In genomic region chr16:53766304-53767016, GRCh38 we compare ENCODE assay signal across 1 cellular context.
TF ChIP-seq lines count a peak whose summit lies in the region.

No MANE protein-coding gene starts in this region.

TF ChIP-seq in HepG2, 621 proteins besides CTCF, POLR2A, EP300 and RAD21 (continued from another document and continues in another):
- TF ChIP-seq ZNF576 (CRISPR knock-in tag; IDR thresholded peaks at IDR 0.05) (no peak), ZSCAN29 (CRISPR knock-in tag; conservative IDR thresholded peaks at IDR 0.05) (no peak), ZNF367 (CRISPR knock-in tag; IDR thresholded peaks at IDR 0.05; ENCODE audit: borderline replicate concordance) (no peak), TBL1XR1 (IDR thresholded peaks at IDR 0.05; ENCODE audit: borderline replicate concordance, low read length, partially characterized antibody) (peak; percentile 62), NCOR1 (IDR thresholded peaks at IDR 0.05; ENCODE audit: borderline replicate concordance, low read length) (peak; percentile 72; the same call in 1 of the 2 replicates), KLF11 (CRISPR knock-in tag; IDR thresholded peaks at IDR 0.05) (no peak), ZNF484 (CRISPR knock-in tag; IDR thresholded peaks at IDR 0.05; ENCODE audit: borderline replicate concordance, low read depth) (no peak), ZNF550 (CRISPR knock-in tag; IDR thresholded peaks at IDR 0.05; ENCODE audit: borderline replicate concordance) (no peak), IKZF4 (CRISPR knock-in tag; IDR thresholded peaks at IDR 0.05; ENCODE audit: borderline replicate concordance, low read depth, not compliant biosample characterization) (no peak), XRCC5 (optimal IDR thresholded peaks at IDR 0.05; ENCODE audit: low read length) (no peak), HOXA7 (CRISPR knock-in tag; IDR thresholded peaks at IDR 0.05) (no peak), ZNF143 (CRISPR knock-in tag; IDR thresholded peaks at IDR 0.05) (no peak), SKI (IDR thresholded peaks at IDR 0.05; ENCODE audit: partially characterized antibody) (peak; percentile 68), TCF12 (IDR thresholded peaks at IDR 0.05) (no peak), TCF12 (CRISPR knock-in tag; IDR thresholded peaks at IDR 0.05) (no peak), ZNF101 (CRISPR knock-in tag; IDR thresholded peaks at IDR 0.05; ENCODE audit: borderline replicate concordance, low read depth) (no peak), THAP8 (CRISPR knock-in tag; IDR thresholded peaks at IDR 0.05; ENCODE audit: borderline replicate concordance) (no peak), FOXK2 (IDR thresholded peaks at IDR 0.05) (no peak), CBX2 (IDR thresholded peaks at IDR 0.05; ENCODE audit: low read depth, low read length) (no peak), CBX2 (CRISPR knock-in tag; IDR thresholded peaks at IDR 0.05; ENCODE audit: low read depth) (no peak), EEA1 (CRISPR knock-in tag; IDR thresholded peaks at IDR 0.05; ENCODE audit: borderline replicate concordance) (no peak), ATF3 (CRISPR knock-in tag; IDR thresholded peaks at IDR 0.05) (no peak), SRSF9 (IDR thresholded peaks at IDR 0.05; ENCODE audit: borderline replicate concordance, insufficient read depth, low read depth, low read length, poor library complexity, severe bottlenecking) (no peak), MIER3 (CRISPR knock-in tag; IDR thresholded peaks at IDR 0.05; ENCODE audit: borderline replicate concordance) (no peak), MEIS2 (CRISPR knock-in tag; IDR thresholded peaks at IDR 0.05) (no peak), MAFF (IDR thresholded peaks at IDR 0.05; ENCODE audit: low read depth, low read length) (0 out of 2 replicates have a peak, but pooled peaks have one; percentile 28), PHF20 (CRISPR knock-in tag; IDR thresholded peaks at IDR 0.05) (no peak), ZNF737 (CRISPR knock-in tag; IDR thresholded peaks at IDR 0.05; ENCODE audit: borderline replicate concordance) (no peak), ZNF33B (CRISPR knock-in tag; IDR thresholded peaks at IDR 0.05) (no peak), SYNCRIP (IDR thresholded peaks at IDR 0.05; ENCODE audit: insufficient read depth, low read depth, low read length) (no peak), NBN (conservative IDR thresholded peaks at IDR 0.05) (no peak), PPARG (CRISPR knock-in tag; conservative IDR thresholded peaks at IDR 0.05) (peak; percentile 98), ZNF780A (CRISPR knock-in tag; IDR thresholded peaks at IDR 0.05) (no peak), ZMYM4 (CRISPR knock-in tag; IDR thresholded peaks at IDR 0.05) (peak; percentile 93), KDM5B (CRISPR knock-in tag; IDR thresholded peaks at IDR 0.05; ENCODE audit: borderline replicate concordance) (no peak), ZNF253 (CRISPR knock-in tag; IDR thresholded peaks at IDR 0.05; ENCODE audit: borderline replicate concordance) (no peak), ZNF280B (CRISPR knock-in tag; IDR thresholded peaks at IDR 0.05; ENCODE audit: borderline replicate concordance) (no peak), ZNF747 (CRISPR knock-in tag; IDR thresholded peaks at IDR 0.05; ENCODE audit: borderline replicate concordance) (no peak), ZNF441 (CRISPR knock-in tag; IDR thresholded peaks at IDR 0.05; ENCODE audit: borderline replicate concordance) (no peak), CEBPG (CRISPR knock-in tag; IDR thresholded peaks at IDR 0.05) (0 out of 2 replicates have a peak, but pooled peaks have one; percentile 22)
- TF ChIP-seq, protein P1, sequence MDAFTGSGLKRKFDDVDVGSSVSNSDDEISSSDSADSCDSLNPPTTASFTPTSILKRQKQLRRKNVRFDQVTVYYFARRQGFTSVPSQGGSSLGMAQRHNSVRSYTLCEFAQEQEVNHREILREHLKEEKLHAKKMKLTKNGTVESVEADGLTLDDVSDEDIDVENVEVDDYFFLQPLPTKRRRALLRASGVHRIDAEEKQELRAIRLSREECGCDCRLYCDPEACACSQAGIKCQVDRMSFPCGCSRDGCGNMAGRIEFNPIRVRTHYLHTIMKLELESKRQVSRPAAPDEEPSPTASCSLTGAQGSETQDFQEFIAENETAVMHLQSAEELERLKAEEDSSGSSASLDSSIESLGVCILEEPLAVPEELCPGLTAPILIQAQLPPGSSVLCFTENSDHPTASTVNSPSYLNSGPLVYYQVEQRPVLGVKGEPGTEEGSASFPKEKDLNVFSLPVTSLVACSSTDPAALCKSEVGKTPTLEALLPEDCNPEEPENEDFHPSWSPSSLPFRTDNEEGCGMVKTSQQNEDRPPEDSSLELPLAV (CRISPR knock-in tag; conservative IDR thresholded peaks at IDR 0.05; ENCODE audit: low read depth): no peak
- TF ChIP-seq, protein P2, sequence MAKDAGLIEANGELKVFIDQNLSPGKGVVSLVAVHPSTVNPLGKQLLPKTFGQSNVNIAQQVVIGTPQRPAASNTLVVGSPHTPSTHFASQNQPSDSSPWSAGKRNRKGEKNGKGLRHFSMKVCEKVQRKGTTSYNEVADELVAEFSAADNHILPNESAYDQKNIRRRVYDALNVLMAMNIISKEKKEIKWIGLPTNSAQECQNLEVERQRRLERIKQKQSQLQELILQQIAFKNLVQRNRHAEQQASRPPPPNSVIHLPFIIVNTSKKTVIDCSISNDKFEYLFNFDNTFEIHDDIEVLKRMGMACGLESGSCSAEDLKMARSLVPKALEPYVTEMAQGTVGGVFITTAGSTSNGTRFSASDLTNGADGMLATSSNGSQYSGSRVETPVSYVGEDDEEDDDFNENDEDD (CRISPR knock-in tag; IDR thresholded peaks at IDR 0.05; ENCODE audit: borderline replicate concordance): no peak
- TF ChIP-seq, protein P3, sequence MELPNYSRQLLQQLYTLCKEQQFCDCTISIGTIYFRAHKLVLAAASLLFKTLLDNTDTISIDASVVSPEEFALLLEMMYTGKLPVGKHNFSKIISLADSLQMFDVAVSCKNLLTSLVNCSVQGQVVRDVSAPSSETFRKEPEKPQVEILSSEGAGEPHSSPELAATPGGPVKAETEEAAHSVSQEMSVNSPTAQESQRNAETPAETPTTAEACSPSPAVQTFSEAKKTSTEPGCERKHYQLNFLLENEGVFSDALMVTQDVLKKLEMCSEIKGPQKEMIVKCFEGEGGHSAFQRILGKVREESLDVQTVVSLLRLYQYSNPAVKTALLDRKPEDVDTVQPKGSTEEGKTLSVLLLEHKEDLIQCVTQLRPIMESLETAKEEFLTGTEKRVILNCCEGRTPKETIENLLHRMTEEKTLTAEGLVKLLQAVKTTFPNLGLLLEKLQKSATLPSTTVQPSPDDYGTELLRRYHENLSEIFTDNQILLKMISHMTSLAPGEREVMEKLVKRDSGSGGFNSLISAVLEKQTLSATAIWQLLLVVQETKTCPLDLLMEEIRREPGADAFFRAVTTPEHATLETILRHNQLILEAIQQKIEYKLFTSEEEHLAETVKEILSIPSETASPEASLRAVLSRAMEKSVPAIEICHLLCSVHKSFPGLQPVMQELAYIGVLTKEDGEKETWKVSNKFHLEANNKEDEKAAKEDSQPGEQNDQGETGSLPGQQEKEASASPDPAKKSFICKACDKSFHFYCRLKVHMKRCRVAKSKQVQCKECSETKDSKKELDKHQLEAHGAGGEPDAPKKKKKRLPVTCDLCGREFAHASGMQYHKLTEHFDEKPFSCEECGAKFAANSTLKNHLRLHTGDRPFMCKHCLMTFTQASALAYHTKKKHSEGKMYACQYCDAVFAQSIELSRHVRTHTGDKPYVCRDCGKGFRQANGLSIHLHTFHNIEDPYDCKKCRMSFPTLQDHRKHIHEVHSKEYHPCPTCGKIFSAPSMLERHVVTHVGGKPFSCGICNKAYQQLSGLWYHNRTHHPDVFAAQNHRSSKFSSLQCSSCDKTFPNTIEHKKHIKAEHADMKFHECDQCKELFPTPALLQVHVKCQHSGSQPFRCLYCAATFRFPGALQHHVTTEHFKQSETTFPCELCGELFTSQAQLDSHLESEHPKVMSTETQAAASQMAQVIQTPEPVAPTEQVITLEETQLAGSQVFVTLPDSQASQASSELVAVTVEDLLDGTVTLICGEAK (IDR thresholded peaks at IDR 0.05): no peak
- TF ChIP-seq, protein P3 (CRISPR knock-in tag; IDR thresholded peaks at IDR 0.05): no peak
- TF ChIP-seq, protein P4, sequence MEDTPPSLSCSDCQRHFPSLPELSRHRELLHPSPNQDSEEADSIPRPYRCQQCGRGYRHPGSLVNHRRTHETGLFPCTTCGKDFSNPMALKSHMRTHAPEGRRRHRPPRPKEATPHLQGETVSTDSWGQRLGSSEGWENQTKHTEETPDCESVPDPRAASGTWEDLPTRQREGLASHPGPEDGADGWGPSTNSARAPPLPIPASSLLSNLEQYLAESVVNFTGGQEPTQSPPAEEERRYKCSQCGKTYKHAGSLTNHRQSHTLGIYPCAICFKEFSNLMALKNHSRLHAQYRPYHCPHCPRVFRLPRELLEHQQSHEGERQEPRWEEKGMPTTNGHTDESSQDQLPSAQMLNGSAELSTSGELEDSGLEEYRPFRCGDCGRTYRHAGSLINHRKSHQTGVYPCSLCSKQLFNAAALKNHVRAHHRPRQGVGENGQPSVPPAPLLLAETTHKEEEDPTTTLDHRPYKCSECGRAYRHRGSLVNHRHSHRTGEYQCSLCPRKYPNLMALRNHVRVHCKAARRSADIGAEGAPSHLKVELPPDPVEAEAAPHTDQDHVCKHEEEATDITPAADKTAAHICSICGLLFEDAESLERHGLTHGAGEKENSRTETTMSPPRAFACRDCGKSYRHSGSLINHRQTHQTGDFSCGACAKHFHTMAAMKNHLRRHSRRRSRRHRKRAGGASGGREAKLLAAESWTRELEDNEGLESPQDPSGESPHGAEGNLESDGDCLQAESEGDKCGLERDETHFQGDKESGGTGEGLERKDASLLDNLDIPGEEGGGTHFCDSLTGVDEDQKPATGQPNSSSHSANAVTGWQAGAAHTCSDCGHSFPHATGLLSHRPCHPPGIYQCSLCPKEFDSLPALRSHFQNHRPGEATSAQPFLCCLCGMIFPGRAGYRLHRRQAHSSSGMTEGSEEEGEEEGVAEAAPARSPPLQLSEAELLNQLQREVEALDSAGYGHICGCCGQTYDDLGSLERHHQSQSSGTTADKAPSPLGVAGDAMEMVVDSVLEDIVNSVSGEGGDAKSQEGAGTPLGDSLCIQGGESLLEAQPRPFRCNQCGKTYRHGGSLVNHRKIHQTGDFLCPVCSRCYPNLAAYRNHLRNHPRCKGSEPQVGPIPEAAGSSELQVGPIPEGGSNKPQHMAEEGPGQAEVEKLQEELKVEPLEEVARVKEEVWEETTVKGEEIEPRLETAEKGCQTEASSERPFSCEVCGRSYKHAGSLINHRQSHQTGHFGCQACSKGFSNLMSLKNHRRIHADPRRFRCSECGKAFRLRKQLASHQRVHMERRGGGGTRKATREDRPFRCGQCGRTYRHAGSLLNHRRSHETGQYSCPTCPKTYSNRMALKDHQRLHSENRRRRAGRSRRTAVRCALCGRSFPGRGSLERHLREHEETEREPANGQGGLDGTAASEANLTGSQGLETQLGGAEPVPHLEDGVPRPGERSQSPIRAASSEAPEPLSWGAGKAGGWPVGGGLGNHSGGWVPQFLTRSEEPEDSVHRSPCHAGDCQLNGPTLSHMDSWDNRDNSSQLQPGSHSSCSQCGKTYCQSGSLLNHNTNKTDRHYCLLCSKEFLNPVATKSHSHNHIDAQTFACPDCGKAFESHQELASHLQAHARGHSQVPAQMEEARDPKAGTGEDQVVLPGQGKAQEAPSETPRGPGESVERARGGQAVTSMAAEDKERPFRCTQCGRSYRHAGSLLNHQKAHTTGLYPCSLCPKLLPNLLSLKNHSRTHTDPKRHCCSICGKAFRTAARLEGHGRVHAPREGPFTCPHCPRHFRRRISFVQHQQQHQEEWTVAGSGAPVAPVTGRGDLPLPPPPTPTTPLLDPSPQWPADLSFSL (CRISPR knock-in tag; IDR thresholded peaks at IDR 0.05): no peak
